17 cellular contexts compared by ENCODE assay signal in genomic region chr4:69951602-69952001, GRCh38. TPM values are rescaled to one million over a fixed set of nuclear protein-coding genes. Genes with fewer than 3 reads are reported as not detected.
A peak's percentile ranks its signal among the peaks of the same experiment; 100 is the strongest.
DNase-seq lines count a peak whose midpoint lies in the region; ATAC-seq and TF ChIP-seq lines count a peak whose summit lies in the region.
"Had no signal": no experiment of that assay in that cellular context is flagged by ENCODE, and none has a peak within 500 bp of the region (broad histone marks: within the 10 kb centered on the region; RNA-seq: fewer than 3 reads in every experiment).

No MANE protein-coding gene starts in this region.

- H3K36me3 ChIP-seq in Karpas-422 (ENCODE audit: insufficient read depth, low read length) = no peaks in the 10 kb centered on the region
- H3K36me3 ChIP-seq: BE2C had no signal

- peaks cover 6% of the 10 kb centered on the region for H3K4me1 Mint-ChIP-seq in nephron
- H3K4me1 Mint-ChIP-seq: CD4-positive, alpha-beta memory T cell had no signal

- TF ChIP-seq CTCF in astrocyte of the cerebellum (IDR thresholded peaks at IDR 0.05; ENCODE audit: low read depth, low read length, missing control alignments) (no peak), choroid plexus epithelial cell (conservative IDR thresholded peaks at IDR 0.05; ENCODE audit: low read depth, low read length) (no peak), nephron (IDR thresholded peaks at IDR 0.05; ENCODE audit: unreplicated experiment in 3 of 3) (no peak)

- no peaks in the 10 kb centered on the region for H3K79me2 ChIP-seq in Karpas-422 (ENCODE audit: low read length)

- no peak overlapping the region for H3K4me2 ChIP-seq in Karpas-422 (ENCODE audit: low read depth, low read length, poor library complexity, severe bottlenecking)
- H3K4me2 ChIP-seq: A549 had no signal

- H3K9me3 Mint-ChIP-seq in nephron = no peaks in the 10 kb centered on the region

- H3K9me2 ChIP-seq in Karpas-422 (replicated peaks; ENCODE audit: insufficient read depth, low read length) = no peaks in the 10 kb centered on the region

- H4K20me1 ChIP-seq in Karpas-422 (ENCODE audit: insufficient read depth, low read depth, low read length) = no peaks in the 10 kb centered on the region

- H3K27me3 ChIP-seq in Karpas-422 (ENCODE audit: low read length) = no peaks in the 10 kb centered on the region
- H3K27me3 ChIP-seq: BE2C had no signal

- H3K27ac ChIP-seq in Karpas-422 (ENCODE audit: low read length) = no peak overlapping the region
- H3K27ac ChIP-seq: A549, C4-2B, GM23248 had no signal

- no peak overlapping the region for H2AFZ ChIP-seq in Karpas-422 (ENCODE audit: low read length)
- H2AFZ ChIP-seq: GM23248 had no signal

- no peak for ATAC-seq in GM21515 (IDR thresholded peaks at IDR 0.05; ENCODE audit: unreplicated experiment)
- ATAC-seq: A549, GM12878, HCT116 had no signal

- peak overlapping the region in 2 of 3 experiments; percentile 6 to 10 for H3K27ac Mint-ChIP-seq in nephron
- H3K27ac Mint-ChIP-seq: CD4-positive, alpha-beta memory T cell had no signal

- H3K9ac ChIP-seq in Karpas-422 (ENCODE audit: low read length) = no peak overlapping the region
- H3K9ac ChIP-seq: GM23248 had no signal

- in situ Hi-C loops in astrocyte of the cerebellum (cut with HindIII; ENCODE audit: low sequenced_read_pairs) = no loop called here

- no peaks in the 10 kb centered on the region for H3K4me1 ChIP-seq in Karpas-422 (ENCODE audit: low read length)
- H3K4me1 ChIP-seq: A549, BE2C had no signal

- no peak overlapping the region for H3K4me3 Mint-ChIP-seq in nephron
- H3K4me3 Mint-ChIP-seq: CD4-positive, alpha-beta memory T cell had no signal

- DNase-seq in astrocyte of the cerebellum (ENCODE audit: low read depth) (peak; percentile 19), choroid plexus epithelial cell (ENCODE audit: low read depth) (peak; percentile 63), 8988T (no peak), Karpas-422 (no peak)
- no peak for DNase-seq in activated CD8-positive, alpha-beta memory T cell treated with anti-CD3 and anti-CD28 coated beads, Interleukin-2, amount 50 U/mL, for 48 hours
- DNase-seq: BE2C; CD4-positive, alpha-beta memory T cell; DMS79; GM23248 had no signal

- H3K36me3 Mint-ChIP-seq in nephron (ENCODE audit: low read depth) = no peaks in the 10 kb centered on the region
- H3K36me3 Mint-ChIP-seq: CD4-positive, alpha-beta memory T cell had no signal

- no peaks in the 10 kb centered on the region for H3K9me3 ChIP-seq in Karpas-422 (ENCODE audit: low read length)
- H3K9me3 ChIP-seq: A549, BE2C had no signal

- H3K4me3 ChIP-seq in astrocyte of the cerebellum (ENCODE audit: low read depth, low read length) (no peak overlapping the region), choroid plexus epithelial cell (ENCODE audit: low read depth, low read length) (no peak overlapping the region), Karpas-422 (ENCODE audit: low read length) (no peak overlapping the region)
- H3K4me3 ChIP-seq: A549, GM12878, GM23248 had no signal

- H3K27me3 Mint-ChIP-seq in nephron (ENCODE audit: low read depth) = no peaks in the 10 kb centered on the region
- H3K27me3 Mint-ChIP-seq: CD4-positive, alpha-beta memory T cell had no signal

RNA-seq across cellular contexts. Expression of gene CSN2, which starts 13.9 kb away (rescaled TPM):
- total RNA-seq in Karpas-422 (2014; rRNA removed; shearing (Covaris generic); ENCODE audit: low replicate concordance) = not detected in 2 replicates
- total RNA-seq: CD4-positive, alpha-beta memory T cell; G401; GM12878; GM23248; HT-29 had no signal

RNA-seq across cellular contexts. Expression of gene CSN1S1, which starts 20.7 kb away (rescaled TPM):
- total RNA-seq in Karpas-422 (2014; rRNA removed; shearing (Covaris generic); ENCODE audit: low replicate concordance) = not detected in 2 replicates
- total RNA-seq: CD4-positive, alpha-beta memory T cell; G401; GM12878; GM23248; HT-29 had no signal

RNA-seq across cellular contexts. Expression of gene STATH, which starts 44.2 kb away (rescaled TPM):
- total RNA-seq in Karpas-422 (2014; rRNA removed; shearing (Covaris generic); ENCODE audit: low replicate concordance) = not detected in 2 replicates
- total RNA-seq: CD4-positive, alpha-beta memory T cell; G401; GM12878; GM23248; HT-29 had no signal

Comparison
In these comparisons a context has a peak if more than half of its experiments do, and no peak if none do; other contexts are left out.
1. DNase-seq: peak in astrocyte of the cerebellum (single experiment) and choroid plexus epithelial cell (single experiment); none in activated CD8-positive, alpha-beta memory T cell treated with anti-CD3 and anti-CD28 coated beads, Interleukin-2, amount 50 U/mL, for 48 hours (single experiment), 8988T (single experiment) and Karpas-422 (single experiment).